In genomic region chr15:70050447-70050846, GRCh38 we compare ENCODE assay signal across 16 cellular contexts.
"Had no signal": no experiment of that assay in that cellular context is flagged by ENCODE, and none has a peak within 500 bp of the region (broad histone marks: within the 10 kb centered on the region; RNA-seq: fewer than 3 reads in every experiment).

No MANE protein-coding gene starts in this region.

- H3K27ac ChIP-seq: ascending aorta, breast epithelium, right lobe of liver, upper lobe of right lung had no signal

- H3K27me3 ChIP-seq: ascending aorta, breast epithelium, gastroesophageal sphincter, right lobe of liver, upper lobe of right lung had no signal

- H3K9me3 Mint-ChIP-seq: activated CD4-positive, alpha-beta memory T cell treated with anti-CD3 and anti-CD28 coated beads, Interleukin-2, amount 10 ng/mL, durations not matched to agents 7 days and 5 days; naive thymus-derived CD8-positive, alpha-beta T cell; stimulated activated naive CD8-positive, alpha-beta T cell treated with anti-CD3 and anti-CD28 coated beads, Interleukin-15, Interleukin-2, amounts not matched to agents 100 ng/mL and 50 ng/mL, for 24 hours; T-cell had no signal

- DNase-seq: activated CD4-positive, alpha-beta memory T cell treated with anti-CD3 and anti-CD28 coated beads, Interleukin-2, amount 10 ng/mL, durations not matched to agents 7 days and 5 days; activated CD4-positive, alpha-beta T cell treated with anti-CD3 and anti-CD28 coated beads for 1 hour; activated T-cell treated with anti-CD3 and anti-CD28 coated beads, Interleukin-2, amount 50 U/mL, for 48 hours; left colon; mammary epithelial cell; naive thymus-derived CD8-positive, alpha-beta T cell; SK-N-SH; T-cell; T-helper 9 cell; upper lobe of right lung had no signal

- H3K4me1 Mint-ChIP-seq: activated CD4-positive, alpha-beta memory T cell treated with anti-CD3 and anti-CD28 coated beads, Interleukin-2, amount 10 ng/mL, durations not matched to agents 7 days and 5 days; naive thymus-derived CD8-positive, alpha-beta T cell had no signal

- ATAC-seq: gastroesophageal sphincter; left colon; naive thymus-derived CD8-positive, alpha-beta T cell; right lobe of liver; T-cell; upper lobe of right lung had no signal

- H3K9me3 ChIP-seq: ascending aorta, breast epithelium, gastroesophageal sphincter, right lobe of liver, SK-N-SH, upper lobe of right lung had no signal

- H3K27me3 Mint-ChIP-seq: activated CD4-positive, alpha-beta memory T cell treated with anti-CD3 and anti-CD28 coated beads, Interleukin-2, amount 10 ng/mL, durations not matched to agents 7 days and 5 days; naive thymus-derived CD8-positive, alpha-beta T cell; progenitor cell of endocrine pancreas; stimulated activated naive CD8-positive, alpha-beta T cell treated with anti-CD3 and anti-CD28 coated beads, Interleukin-15, Interleukin-2, amounts not matched to agents 100 ng/mL and 50 ng/mL, for 24 hours; T-cell had no signal

- H3K27ac Mint-ChIP-seq: activated CD4-positive, alpha-beta memory T cell treated with anti-CD3 and anti-CD28 coated beads, Interleukin-2, amount 10 ng/mL, durations not matched to agents 7 days and 5 days; progenitor cell of endocrine pancreas; stimulated activated naive CD8-positive, alpha-beta T cell treated with anti-CD3 and anti-CD28 coated beads, Interleukin-15, Interleukin-2, amounts not matched to agents 100 ng/mL and 50 ng/mL, for 24 hours; T-cell had no signal

- H3K4me3 Mint-ChIP-seq: activated CD4-positive, alpha-beta memory T cell treated with anti-CD3 and anti-CD28 coated beads, Interleukin-2, amount 10 ng/mL, durations not matched to agents 7 days and 5 days; naive thymus-derived CD8-positive, alpha-beta T cell; stimulated activated naive CD8-positive, alpha-beta T cell treated with anti-CD3 and anti-CD28 coated beads, Interleukin-15, Interleukin-2, amounts not matched to agents 100 ng/mL and 50 ng/mL, for 24 hours; T-cell had no signal

- H3K4me3 ChIP-seq: ascending aorta, breast epithelium, gastroesophageal sphincter, right lobe of liver, upper lobe of right lung had no signal

- H3K4me1 ChIP-seq: ascending aorta, breast epithelium, right lobe of liver, upper lobe of right lung had no signal
